15 cellular contexts compared by ENCODE assay signal in genomic region chr2:23668756-23669304, GRCh38.
"Had no signal": no experiment of that assay in that cellular context is flagged by ENCODE, and none has a peak within 500 bp of the region (broad histone marks: within the 10 kb centered on the region; RNA-seq: fewer than 3 reads in every experiment).

No MANE protein-coding gene starts in this region.

- H3K9me3 ChIP-seq: ovary had no signal

- FAIRE-seq: small intestine had no signal

- H3K27me3 ChIP-seq: brain microvascular endothelial cell, ovary had no signal

- H3K36me3 ChIP-seq: brain microvascular endothelial cell, ovary had no signal

- H3K4me3 ChIP-seq: ovary had no signal

- H3K27ac ChIP-seq: brain microvascular endothelial cell had no signal

- ATAC-seq: activated CD8-positive, alpha-beta memory T cell treated with anti-CD3 and anti-CD28 coated beads, Interleukin-2, amount 10 ng/mL, durations not matched to agents 7 days and 5 days had no signal

- DNase-seq: activated CD4-positive, alpha-beta T cell treated with anti-CD3 and anti-CD28 coated beads, Interleukin-2, amount 50 U/mL, for 48 hours; activated CD4-positive, CD25-positive, alpha-beta regulatory T cell treated with anti-CD3 and anti-CD28 coated beads, Interleukin-2, amount 50 U/mL, for 72 hours; activated CD8-positive, alpha-beta memory T cell treated with anti-CD3 and anti-CD28 coated beads, Interleukin-2, amount 10 ng/mL, durations not matched to agents 7 days and 5 days; activated gamma-delta T cell; activated T-cell treated with anti-CD3 and anti-CD28 coated beads, Interleukin-2, amount 50 U/mL, for 24 hours; amygdala; brain microvascular endothelial cell; endodermal cell; erythroblast; head of caudate nucleus; retina; small intestine; T-helper 2 cell; trophoblast cell had no signal
